ENCODE assay signal across 8 cellular contexts in genomic region chr5:43040287-43041098, GRCh38. TPM values are rescaled to one million over a fixed set of nuclear protein-coding genes. Genes with fewer than 3 reads are reported as not detected.
DNase-seq lines count a peak whose midpoint lies in the region; ATAC-seq lines count a peak whose summit lies in the region.

Gene ANXA2R, minus strand, starts transcription at chr5:43040319. Its CDS starts 273 bp downstream, at chr5:43040046.

- DNase-seq in AML-193 (lab: John Stamatoyannopoulos, UW), result peak; percentile 94 to 95
- DNase-seq in NCI-H446 (lab: John Stamatoyannopoulos, UW), result peak; percentile 87 to 98
- peak; percentile 88 for DNase-seq in activated CD4-positive, CD25-positive, alpha-beta regulatory T cell treated with anti-CD3 and anti-CD28 coated beads, Interleukin-2, amount 50 U/mL, for 16 hours (ENCODE audit: low read depth, low spot score)
- peak; percentile 87 for DNase-seq in cerebellar cortex (ENCODE audit: low spot score)
- peak; percentile 90 to 92 for DNase-seq in left colon
- peak; percentile 76 to 92 for DNase-seq in stimulated activated CD4-positive, alpha-beta T cell treated with anti-CD3 and anti-CD28 coated beads, Interleukin-1b, Interleukin-23, amount 100 ng/mL, for 4 hours (ENCODE audit: low read depth in 2 of 2)

- peak; percentile 36 for ATAC-seq in GM19023 (IDR thresholded peaks at IDR 0.05; ENCODE audit: unreplicated experiment)
- peak; percentile 35 for ATAC-seq in HG03342 (IDR thresholded peaks at IDR 0.05; ENCODE audit: unreplicated experiment)
- ATAC-seq in left colon, result peak; percentile 70

- intact Hi-C loops in left colon (cut with DNase I, micrococcal nuclease), result loop anchor here in 1 of 2 donors (10.0 kb wide), 1 partner anchor 46 kb away; no protein-coding TSS in a partner anchor

RNA-seq across cellular contexts. Expression of gene ANXA2R, which starts in this region (rescaled TPM):
- 1 to 10 TPM; 1.0 to 1.3 TPM for total RNA-seq in left colon

Comparison
In these comparisons a context has a peak if more than half of its experiments do, and no peak if none do; other contexts are left out.
1. Peak in every context shown above with its lines: DNase-seq and ATAC-seq.